21 cellular contexts compared by ENCODE assay signal in genomic region chr20:24153101-24154040, GRCh38.
DNase-seq lines count a peak whose midpoint lies in the region; ATAC-seq and TF ChIP-seq lines count a peak whose summit lies in the region.
"Had no signal": no experiment of that assay in that cellular context is flagged by ENCODE, and none has a peak within 500 bp of the region (broad histone marks: within the 10 kb centered on the region; RNA-seq: fewer than 3 reads in every experiment).

No MANE protein-coding gene starts in this region.

- TF ChIP-seq CTCF in heart left ventricle (IDR thresholded peaks at IDR 0.05) (no peak), dorsolateral prefrontal cortex (IDR thresholded peaks at IDR 0.05 in 54 of 56, conservative IDR thresholded peaks at IDR 0.05 in 2 of 56; ENCODE audit: low read depth in 1 of 56, partially characterized antibody in 56 of 56) (no peak), ascending aorta (IDR thresholded peaks at IDR 0.05) (no peak)

- H3K4me1 ChIP-seq in heart left ventricle = peaks cover 0 to 10% (median 0%) of the 10 kb centered on the region in 12 donors
- no peaks in the 10 kb centered on the region for H3K4me1 ChIP-seq in ascending aorta
- H3K4me1 ChIP-seq: Caco-2 had no signal

- H3K36me3 ChIP-seq in heart left ventricle (no peaks in the 10 kb centered on the region), ascending aorta (no peaks in the 10 kb centered on the region)

- H3K9me3 ChIP-seq in heart left ventricle (no peaks in the 10 kb centered on the region), ascending aorta (no peaks in the 10 kb centered on the region)
- H3K9me3 ChIP-seq: Caco-2 had no signal

- DNase-seq in heart left ventricle (peak in 1 of 5 donors; percentile 27), left cardiac atrium (no peak), NCI-H1694 (lab: John Stamatoyannopoulos, UW) (peak; percentile 45), dorsolateral prefrontal cortex (peak in 7 of 10 donors; percentile 8 to 67 (median 63)), posterior cingulate gyrus (peak in 8 of 10 donors; percentile 52 to 91 (median 58)), ascending aorta (ENCODE audit: low spot score in 2 of 2) (no peak)
- no peak for DNase-seq in stimulated activated effector memory CD8-positive, alpha-beta T cell treated with anti-CD3 and anti-CD28 coated beads, Interleukin-12 subunit alpha, Interleukin-12 subunit beta, amount 100 ng/mL, for 72 hours (ENCODE audit: low spot score in 2 of 2)
- DNase-seq in activated CD8-positive, alpha-beta memory T cell treated with anti-CD3 and anti-CD28 coated beads, Interleukin-2, amount 50 U/mL, for 4 hours = no peak
- DNase-seq: Caco-2; CD4-positive, alpha-beta T cell; DMS53; H7; HFFc6; KBM-7; NCI-H1105; NCI-H187; NCI-H2107; NCI-H226; NCI-H69 had no signal

- no peaks in the 10 kb centered on the region for H3K27me3 ChIP-seq in heart left ventricle
- H3K27me3 ChIP-seq in dorsolateral prefrontal cortex = no peaks in the 10 kb centered on the region
- H3K27me3 ChIP-seq in ascending aorta = no peaks in the 10 kb centered on the region

- 68 to 76% (median 72%) methylated on average over 15 of the region's 15 CpGs for WGBS in heart left ventricle, 4 donors

- intact Hi-C loops in heart left ventricle (cut with DNase I) (no loop called here), left cardiac atrium (cut with DNase I) (no loop called here), dorsolateral prefrontal cortex (cut with DNase I) (loop anchor here in 1 of 2 donors (5.0 to 10.0 kb wide), 2 partner anchors 499 to 621 kb away; no protein-coding TSS in a partner anchor), posterior cingulate gyrus (cut with DNase I) (no loop called here), ascending aorta (cut with DNase I) (no loop called here)

- peaks cover 34% of the 10 kb centered on the region for H3K4me1 Mint-ChIP-seq in stimulated activated effector memory CD8-positive, alpha-beta T cell treated with anti-CD3 and anti-CD28 coated beads, Interleukin-12 subunit alpha, Interleukin-12 subunit beta, amount 100 ng/mL, for 72 hours

- no peak overlapping the region for H3K4me3 ChIP-seq in heart left ventricle
- H3K4me3 ChIP-seq in dorsolateral prefrontal cortex = no peak overlapping the region
- no peak overlapping the region for H3K4me3 ChIP-seq in ascending aorta

- peak in 3 of 4 donors; percentile 60 to 74 (median 65) for ATAC-seq in heart left ventricle
- no peak for ATAC-seq in left cardiac atrium
- ATAC-seq in stimulated activated effector memory CD8-positive, alpha-beta T cell treated with anti-CD3 and anti-CD28 coated beads, Interleukin-12 subunit alpha, Interleukin-12 subunit beta, amount 100 ng/mL, for 72 hours = no peak
- ATAC-seq: HepG2, Panc1 had no signal

- no peak overlapping the region for H3K27ac Mint-ChIP-seq in stimulated activated effector memory CD8-positive, alpha-beta T cell treated with anti-CD3 and anti-CD28 coated beads, Interleukin-12 subunit alpha, Interleukin-12 subunit beta, amount 100 ng/mL, for 72 hours
- H3K27ac Mint-ChIP-seq: CD4-positive, alpha-beta T cell; HFFc6 had no signal

- H3K36me3 Mint-ChIP-seq in stimulated activated effector memory CD8-positive, alpha-beta T cell treated with anti-CD3 and anti-CD28 coated beads, Interleukin-12 subunit alpha, Interleukin-12 subunit beta, amount 100 ng/mL, for 72 hours = no peaks in the 10 kb centered on the region

- H3K27ac ChIP-seq in heart left ventricle = no peak overlapping the region
- peak overlapping the region in 16 of 59 donors; percentile 26 to 73 (median 50) for H3K27ac ChIP-seq in dorsolateral prefrontal cortex
- H3K27ac ChIP-seq in ascending aorta = no peak overlapping the region

- no peak for TF ChIP-seq POLR2A in heart left ventricle (IDR thresholded peaks at IDR 0.05)

- H3K4me3 Mint-ChIP-seq in stimulated activated effector memory CD8-positive, alpha-beta T cell treated with anti-CD3 and anti-CD28 coated beads, Interleukin-12 subunit alpha, Interleukin-12 subunit beta, amount 100 ng/mL, for 72 hours = no peak overlapping the region
- H3K4me3 Mint-ChIP-seq: CD4-positive, alpha-beta T cell; HFFc6 had no signal

- H3K9me3 Mint-ChIP-seq in stimulated activated effector memory CD8-positive, alpha-beta T cell treated with anti-CD3 and anti-CD28 coated beads, Interleukin-12 subunit alpha, Interleukin-12 subunit beta, amount 100 ng/mL, for 72 hours = peaks cover 2% of the 10 kb centered on the region
- H3K9me3 Mint-ChIP-seq: CD4-positive, alpha-beta T cell had no signal

Comparison
In these comparisons a context has a peak if more than half of its experiments do, and no peak if none do; other contexts are left out.
1. ATAC-seq: peak in heart left ventricle (3 of 4); none in left cardiac atrium (0 of 2) and stimulated activated effector memory CD8-positive, alpha-beta T cell treated with anti-CD3 and anti-CD28 coated beads, Interleukin-12 subunit alpha, Interleukin-12 subunit beta, amount 100 ng/mL, for 72 hours (single experiment).
2. DNase-seq: peak in NCI-H1694 (single experiment), dorsolateral prefrontal cortex (7 of 10) and posterior cingulate gyrus (8 of 10); none in left cardiac atrium (single experiment), stimulated activated effector memory CD8-positive, alpha-beta T cell treated with anti-CD3 and anti-CD28 coated beads, Interleukin-12 subunit alpha, Interleukin-12 subunit beta, amount 100 ng/mL, for 72 hours (0 of 2), ascending aorta (0 of 2) and activated CD8-positive, alpha-beta memory T cell treated with anti-CD3 and anti-CD28 coated beads, Interleukin-2, amount 50 U/mL, for 4 hours (single experiment).